ENCODE assay signal across 1 cellular context in the genomic region with DNA sequence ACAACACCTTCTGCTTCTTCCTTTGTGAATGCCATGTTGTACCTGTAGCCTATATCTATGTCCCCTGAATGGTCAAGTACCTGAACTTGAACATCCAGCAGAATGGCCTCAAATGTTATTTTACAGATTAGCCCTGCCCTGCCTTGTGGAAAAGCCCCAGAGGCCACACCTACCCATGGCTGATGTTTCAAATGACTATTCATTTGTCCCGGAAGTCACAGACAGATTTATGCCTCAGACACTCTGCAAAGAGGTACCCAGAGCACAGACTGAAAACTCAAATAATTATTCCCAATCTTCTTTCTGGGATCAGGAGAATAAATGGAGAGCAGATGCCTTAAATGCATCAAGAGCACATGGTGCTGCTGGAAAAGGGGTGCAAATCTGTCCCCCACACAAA.
TF ChIP-seq lines count a peak whose summit lies in the region.

No MANE protein-coding gene starts in this region.

TF ChIP-seq in SK-N-SH treated with all-trans-retinoic acid at 6 μM for 48 hours, 23 proteins besides CTCF, POLR2A, EP300 and RAD21 (continued from another document):
- TF ChIP-seq, protein P1, sequence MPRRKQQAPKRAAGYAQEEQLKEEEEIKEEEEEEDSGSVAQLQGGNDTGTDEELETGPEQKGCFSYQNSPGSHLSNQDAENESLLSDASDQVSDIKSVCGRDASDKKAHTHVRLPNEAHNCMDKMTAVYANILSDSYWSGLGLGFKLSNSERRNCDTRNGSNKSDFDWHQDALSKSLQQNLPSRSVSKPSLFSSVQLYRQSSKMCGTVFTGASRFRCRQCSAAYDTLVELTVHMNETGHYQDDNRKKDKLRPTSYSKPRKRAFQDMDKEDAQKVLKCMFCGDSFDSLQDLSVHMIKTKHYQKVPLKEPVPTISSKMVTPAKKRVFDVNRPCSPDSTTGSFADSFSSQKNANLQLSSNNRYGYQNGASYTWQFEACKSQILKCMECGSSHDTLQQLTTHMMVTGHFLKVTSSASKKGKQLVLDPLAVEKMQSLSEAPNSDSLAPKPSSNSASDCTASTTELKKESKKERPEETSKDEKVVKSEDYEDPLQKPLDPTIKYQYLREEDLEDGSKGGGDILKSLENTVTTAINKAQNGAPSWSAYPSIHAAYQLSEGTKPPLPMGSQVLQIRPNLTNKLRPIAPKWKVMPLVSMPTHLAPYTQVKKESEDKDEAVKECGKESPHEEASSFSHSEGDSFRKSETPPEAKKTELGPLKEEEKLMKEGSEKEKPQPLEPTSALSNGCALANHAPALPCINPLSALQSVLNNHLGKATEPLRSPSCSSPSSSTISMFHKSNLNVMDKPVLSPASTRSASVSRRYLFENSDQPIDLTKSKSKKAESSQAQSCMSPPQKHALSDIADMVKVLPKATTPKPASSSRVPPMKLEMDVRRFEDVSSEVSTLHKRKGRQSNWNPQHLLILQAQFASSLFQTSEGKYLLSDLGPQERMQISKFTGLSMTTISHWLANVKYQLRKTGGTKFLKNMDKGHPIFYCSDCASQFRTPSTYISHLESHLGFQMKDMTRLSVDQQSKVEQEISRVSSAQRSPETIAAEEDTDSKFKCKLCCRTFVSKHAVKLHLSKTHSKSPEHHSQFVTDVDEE (CRISPR knock-in tag; IDR thresholded peaks at IDR 0.05), result no peak
- TF ChIP-seq ZFP30 (CRISPR knock-in tag; IDR thresholded peaks at IDR 0.05) (no peak), RARB (CRISPR knock-in tag; IDR thresholded peaks at IDR 0.05) (no peak), PPARA (CRISPR knock-in tag; IDR thresholded peaks at IDR 0.05; ENCODE audit: borderline replicate concordance) (no peak), TOX (CRISPR knock-in tag; IDR thresholded peaks at IDR 0.05; ENCODE audit: borderline replicate concordance) (no peak), ZNF8 (CRISPR knock-in tag; IDR thresholded peaks at IDR 0.05) (no peak), TCF4 (CRISPR knock-in tag; IDR thresholded peaks at IDR 0.05; ENCODE audit: borderline replicate concordance) (no peak), ESRRG (CRISPR knock-in tag; IDR thresholded peaks at IDR 0.05) (no peak)
- TF ChIP-seq, protein P2, sequence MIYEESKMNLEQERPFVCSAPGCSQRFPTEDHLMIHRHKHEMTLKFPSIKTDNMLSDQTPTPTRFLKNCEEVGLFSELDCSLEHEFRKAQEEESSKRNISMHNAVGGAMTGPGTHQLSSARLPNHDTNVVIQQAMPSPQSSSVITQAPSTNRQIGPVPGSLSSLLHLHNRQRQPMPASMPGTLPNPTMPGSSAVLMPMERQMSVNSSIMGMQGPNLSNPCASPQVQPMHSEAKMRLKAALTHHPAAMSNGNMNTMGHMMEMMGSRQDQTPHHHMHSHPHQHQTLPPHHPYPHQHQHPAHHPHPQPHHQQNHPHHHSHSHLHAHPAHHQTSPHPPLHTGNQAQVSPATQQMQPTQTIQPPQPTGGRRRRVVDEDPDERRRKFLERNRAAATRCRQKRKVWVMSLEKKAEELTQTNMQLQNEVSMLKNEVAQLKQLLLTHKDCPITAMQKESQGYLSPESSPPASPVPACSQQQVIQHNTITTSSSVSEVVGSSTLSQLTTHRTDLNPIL (CRISPR knock-in tag; IDR thresholded peaks at IDR 0.05; ENCODE audit: low read depth), result no peak
- TF ChIP-seq, protein P3, sequence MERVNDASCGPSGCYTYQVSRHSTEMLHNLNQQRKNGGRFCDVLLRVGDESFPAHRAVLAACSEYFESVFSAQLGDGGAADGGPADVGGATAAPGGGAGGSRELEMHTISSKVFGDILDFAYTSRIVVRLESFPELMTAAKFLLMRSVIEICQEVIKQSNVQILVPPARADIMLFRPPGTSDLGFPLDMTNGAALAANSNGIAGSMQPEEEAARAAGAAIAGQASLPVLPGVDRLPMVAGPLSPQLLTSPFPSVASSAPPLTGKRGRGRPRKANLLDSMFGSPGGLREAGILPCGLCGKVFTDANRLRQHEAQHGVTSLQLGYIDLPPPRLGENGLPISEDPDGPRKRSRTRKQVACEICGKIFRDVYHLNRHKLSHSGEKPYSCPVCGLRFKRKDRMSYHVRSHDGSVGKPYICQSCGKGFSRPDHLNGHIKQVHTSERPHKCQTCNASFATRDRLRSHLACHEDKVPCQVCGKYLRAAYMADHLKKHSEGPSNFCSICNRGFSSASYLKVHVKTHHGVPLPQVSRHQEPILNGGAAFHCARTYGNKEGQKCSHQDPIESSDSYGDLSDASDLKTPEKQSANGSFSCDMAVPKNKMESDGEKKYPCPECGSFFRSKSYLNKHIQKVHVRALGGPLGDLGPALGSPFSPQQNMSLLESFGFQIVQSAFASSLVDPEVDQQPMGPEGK (CRISPR knock-in tag; IDR thresholded peaks at IDR 0.05; ENCODE audit: borderline replicate concordance), result no peak
- TF ChIP-seq, protein P4, sequence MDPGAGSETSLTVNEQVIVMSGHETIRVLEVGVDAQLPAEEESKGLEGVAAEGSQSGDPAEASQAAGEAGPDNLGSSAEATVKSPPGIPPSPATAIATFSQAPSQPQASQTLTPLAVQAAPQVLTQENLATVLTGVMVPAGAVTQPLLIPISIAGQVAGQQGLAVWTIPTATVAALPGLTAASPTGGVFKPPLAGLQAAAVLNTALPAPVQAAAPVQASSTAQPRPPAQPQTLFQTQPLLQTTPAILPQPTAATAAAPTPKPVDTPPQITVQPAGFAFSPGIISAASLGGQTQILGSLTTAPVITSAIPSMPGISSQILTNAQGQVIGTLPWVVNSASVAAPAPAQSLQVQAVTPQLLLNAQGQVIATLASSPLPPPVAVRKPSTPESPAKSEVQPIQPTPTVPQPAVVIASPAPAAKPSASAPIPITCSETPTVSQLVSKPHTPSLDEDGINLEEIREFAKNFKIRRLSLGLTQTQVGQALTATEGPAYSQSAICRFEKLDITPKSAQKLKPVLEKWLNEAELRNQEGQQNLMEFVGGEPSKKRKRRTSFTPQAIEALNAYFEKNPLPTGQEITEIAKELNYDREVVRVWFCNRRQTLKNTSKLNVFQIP (CRISPR knock-in tag; IDR thresholded peaks at IDR 0.05; ENCODE audit: borderline replicate concordance, low read depth), result no peak
